In the genomic region with DNA sequence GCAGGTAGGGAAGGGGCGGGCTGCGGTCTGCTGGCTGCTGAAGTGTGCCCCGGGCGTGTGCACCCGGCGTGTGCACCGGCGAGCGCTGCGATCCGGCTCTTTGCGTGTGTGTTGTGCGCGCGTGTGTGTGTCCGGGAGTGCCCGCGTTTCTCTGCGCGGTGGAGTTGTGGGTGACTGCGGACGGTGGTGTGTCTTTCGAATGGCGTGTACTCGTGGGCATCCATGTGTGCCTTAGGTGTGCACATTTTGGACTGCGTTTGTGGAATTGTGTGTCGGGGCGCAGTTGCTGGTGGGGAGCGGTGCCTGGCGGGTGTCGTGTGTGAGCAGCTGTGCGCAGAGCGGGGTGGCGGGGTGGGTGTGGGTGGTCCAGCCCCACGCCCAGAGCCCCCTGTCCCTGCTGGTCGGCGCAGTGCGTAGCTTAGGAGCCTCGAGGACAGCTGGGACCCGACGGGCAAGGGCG, we compare ENCODE assay signal across 8 cellular contexts. TPM values are rescaled to one million over a fixed set of nuclear protein-coding genes. Genes with fewer than 3 reads are reported as not detected.
DNase-seq lines count a peak whose midpoint lies in the region; ATAC-seq lines count a peak whose summit lies in the region.

No MANE protein-coding gene starts in this region.

- WGBS in iPS DF 6.9 (ENCODE audit: insufficient coverage, insufficient read length): no CpG with 5 or more reads among the region's 42 CpGs

- H3K27ac ChIP-seq in HUES6 (ENCODE audit: low read depth, low read length) (no peak overlapping the region), iPS DF 6.9 (ENCODE audit: low read length) (no peak overlapping the region)

- peak overlapping the region; percentile 81 to 83 for H3K27ac Mint-ChIP-seq in activated naive CD4-positive, alpha-beta T cell treated with anti-CD3 and anti-CD28 coated beads, Interleukin-2, amount 50 U/mL, for 72 hours

- peaks cover 7% of the 10 kb centered on the region for H3K4me1 ChIP-seq in HUES6 (ENCODE audit: control insufficient read depth, insufficient read depth, low read length)
- H3K4me1 ChIP-seq in iPS DF 6.9 (ENCODE audit: control insufficient read depth, insufficient read depth, low read length): peaks cover 10% of the 10 kb centered on the region

- H3K27me3 ChIP-seq in HUES6 (ENCODE audit: control insufficient read depth, insufficient read depth, low read length): peaks cover 49% of the 10 kb centered on the region
- peaks cover 25% of the 10 kb centered on the region for H3K27me3 ChIP-seq in iPS DF 6.9 (ENCODE audit: control insufficient read depth, insufficient read depth, low read length)

- peak in 1 of 2 donors; percentile 15 for ATAC-seq in activated naive CD4-positive, alpha-beta T cell treated with anti-CD3 and anti-CD28 coated beads, Interleukin-2, amount 50 U/mL, for 72 hours
- ATAC-seq in GM18861 (IDR thresholded peaks at IDR 0.05; ENCODE audit: unreplicated experiment): no peak

- H3K36me3 ChIP-seq in HUES6 (ENCODE audit: control insufficient read depth, insufficient read depth, low read length) (no peaks in the 10 kb centered on the region), iPS DF 6.9 (ENCODE audit: control insufficient read depth, insufficient read depth, low read length) (no peaks in the 10 kb centered on the region)

- peak overlapping the region; percentile 74 for H3K4me3 ChIP-seq in HUES6 (ENCODE audit: low read depth, low read length)
- peak overlapping the region; percentile 55; the same call in 1 of the 2 replicates for H3K4me3 ChIP-seq in iPS DF 6.9 (ENCODE audit: low read length)

- H3K36me3 Mint-ChIP-seq in activated naive CD4-positive, alpha-beta T cell treated with anti-CD3 and anti-CD28 coated beads, Interleukin-2, amount 50 U/mL, for 72 hours: peaks cover 4 to 15% of the 10 kb centered on the region in 2 donors

- DNase-seq in NCI-H748 (lab: John Stamatoyannopoulos, UW; ENCODE audit: unreplicated experiment): peak; percentile 73
- DNase-seq in NCI-H748 treated with DMSO at 0.1 percent for 48 hours (lab: John Stamatoyannopoulos, UW): no peak
- no peak for DNase-seq in activated naive CD4-positive, alpha-beta T cell treated with anti-CD3 and anti-CD28 coated beads, Interleukin-2, amount 50 U/mL, for 72 hours (ENCODE audit: low spot score in 2 of 2)
- no peak for DNase-seq in iPS DF 6.9 (ENCODE audit: low read depth, low spot score)
- DNase-seq in stimulated activated CD4-positive, alpha-beta T cell treated with anti-CD3 and anti-CD28 coated beads, Interleukin-2, amount 100 ng/mL, for 24 hours: peak; percentile 40 to 41
- DNase-seq in NCI-H1436 (lab: John Stamatoyannopoulos, UW): no peak

- H3K9me3 Mint-ChIP-seq in activated naive CD4-positive, alpha-beta T cell treated with anti-CD3 and anti-CD28 coated beads, Interleukin-2, amount 50 U/mL, for 72 hours: peaks cover 0 to 7% of the 10 kb centered on the region in 2 donors

- H3K9me3 ChIP-seq in HUES6 (ENCODE audit: control insufficient read depth, insufficient read depth, low read depth, low read length): no peaks in the 10 kb centered on the region
- H3K9me3 ChIP-seq in iPS DF 6.9 (ENCODE audit: control insufficient read depth, insufficient read depth, low read length): no peaks in the 10 kb centered on the region

- peak overlapping the region; percentile 47 for H3K9ac ChIP-seq in HUES6 (ENCODE audit: low read length)

RNA-seq across cellular contexts. Expression of a gene that starts 0.5 kb away (rescaled TPM):
- total RNA-seq in activated naive CD4-positive, alpha-beta T cell treated with anti-CD3 and anti-CD28 coated beads, Interleukin-2, amount 50 U/mL, for 72 hours: 10 to 100 TPM; 46.0 to 96.5 TPM

Comparison
In these comparisons a context has a peak if more than half of its experiments do, and no peak if none do; other contexts are left out.
1. DNase-seq: peak in NCI-H748 (single experiment) and stimulated activated CD4-positive, alpha-beta T cell treated with anti-CD3 and anti-CD28 coated beads, Interleukin-2, amount 100 ng/mL, for 24 hours (2 of 2); none in NCI-H748 treated with DMSO at 0.1 percent for 48 hours (single experiment), activated naive CD4-positive, alpha-beta T cell treated with anti-CD3 and anti-CD28 coated beads, Interleukin-2, amount 50 U/mL, for 72 hours (0 of 2), iPS DF 6.9 (single experiment) and NCI-H1436 (single experiment).